In genomic region chr14:75306917-75307699, GRCh38 we compare ENCODE assay signal across 9 cellular contexts. TPM values are rescaled to one million over a fixed set of nuclear protein-coding genes. Genes with fewer than 3 reads are reported as not detected.
DNase-seq lines count a peak whose midpoint lies in the region; ATAC-seq and TF ChIP-seq lines count a peak whose summit lies in the region.
"Had no signal": no experiment of that assay in that cellular context is flagged by ENCODE, and none has a peak within 500 bp of the region (broad histone marks: within the 10 kb centered on the region; RNA-seq: fewer than 3 reads in every experiment).

No MANE protein-coding gene starts in this region.

- no peaks in the 10 kb centered on the region for H3K27me3 Mint-ChIP-seq in brain

- H3K4me3 ChIP-seq in retinal pigment epithelial cell (ENCODE audit: low read length): no peak overlapping the region
- H3K4me3 ChIP-seq: Peyer's patch had no signal

- peak; percentile 65 for DNase-seq in DMS79 (lab: John Stamatoyannopoulos, UW)
- peak; percentile 40 for DNase-seq in H4 (ENCODE audit: low spot score)
- DNase-seq in NCI-H345 (lab: John Stamatoyannopoulos, UW): peak; percentile 79
- no peak for DNase-seq in retinal pigment epithelial cell (ENCODE audit: low read depth)
- DNase-seq in inferior parietal cortex (ENCODE audit: extremely low spot score): no peak
- no peak for DNase-seq in ureter (ENCODE audit: low spot score)

- peak overlapping the region; percentile 19 to 89 (median 39) for H3K27ac Mint-ChIP-seq in brain

- peak in 1 of 2 experiments; percentile 28 for TF ChIP-seq CTCF in brain (conservative IDR thresholded peaks at IDR 0.05)
- TF ChIP-seq CTCF in retinal pigment epithelial cell (conservative IDR thresholded peaks at IDR 0.05; ENCODE audit: low read depth, low read length): peak; percentile 32

- no peak overlapping the region for H3K4me3 Mint-ChIP-seq in brain

- peaks cover 47% of the 10 kb centered on the region for H3K4me1 Mint-ChIP-seq in brain

- no peak for ATAC-seq in GM21447 (IDR thresholded peaks at IDR 0.05; ENCODE audit: unreplicated experiment)

- no peaks in the 10 kb centered on the region for H3K36me3 Mint-ChIP-seq in brain

- peaks cover 0 to 3% (median 0%) of the 10 kb centered on the region in 5 experiments for H3K9me3 Mint-ChIP-seq in brain

RNA-seq across cellular contexts. Expression of gene FOS, which starts 28.5 kb away (rescaled TPM):
- 21.5 and 22.0 TPM in 2 replicates for total RNA-seq in H4 (2014; rRNA removed; shearing (Covaris generic))
- 9.4 TPM for polyA plus RNA-seq in brain (ENCODE audit: insufficient read depth, low read depth, low replicate concordance)
- 158 TPM for total RNA-seq in ureter

Comparison
In these comparisons a context has a peak if more than half of its experiments do, and no peak if none do; other contexts are left out.
1. DNase-seq: peak in DMS79 (single experiment), H4 (single experiment) and NCI-H345 (single experiment); none in retinal pigment epithelial cell (single experiment), inferior parietal cortex (single experiment) and ureter (single experiment).